Comparison of ENCODE assay signal across 8 cellular contexts in the genomic region with DNA sequence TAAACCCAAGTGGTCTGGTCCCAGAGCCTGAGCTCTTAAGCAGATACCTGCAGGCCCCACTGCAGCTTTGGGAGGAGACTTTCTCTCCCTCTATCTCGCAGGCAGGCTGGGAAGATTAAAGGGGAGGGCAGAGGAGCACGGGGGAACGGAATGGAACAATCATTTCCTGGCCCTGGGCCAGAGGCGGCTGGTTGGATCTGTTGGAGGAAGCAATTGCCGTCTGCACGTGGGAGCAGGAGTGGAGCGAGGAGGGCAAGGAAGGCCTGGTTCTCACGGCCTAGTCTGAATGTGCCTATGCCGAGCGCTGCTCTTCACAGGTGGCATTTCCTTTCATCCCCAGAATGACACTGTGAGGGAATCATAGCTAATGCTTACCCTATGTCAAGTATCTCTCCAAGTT. TPM values are rescaled to one million over a fixed set of nuclear protein-coding genes. Genes with fewer than 3 reads are reported as not detected.
DNase-seq lines count a peak whose midpoint lies in the region; ATAC-seq and TF ChIP-seq lines count a peak whose summit lies in the region.

No MANE protein-coding gene starts in this region.

- ATAC-seq in GM23338 (peak; percentile 47), GM18517 (IDR thresholded peaks at IDR 0.05; ENCODE audit: unreplicated experiment) (no peak)

- peak overlapping the region; percentile 60; the same call in 1 of the 2 replicates for H3K27ac Mint-ChIP-seq in GM23338
- H3K27ac Mint-ChIP-seq in activated naive CD4-positive, alpha-beta T cell treated with anti-CD3 and anti-CD28 coated beads for 36 hours, result no peak overlapping the region

- no peak overlapping the region for H3K4me3 Mint-ChIP-seq in GM23338
- no peak overlapping the region for H3K4me3 Mint-ChIP-seq in activated naive CD4-positive, alpha-beta T cell treated with anti-CD3 and anti-CD28 coated beads for 36 hours

- no peak for TF ChIP-seq CTCF in GM23338 (conservative IDR thresholded peaks at IDR 0.05; ENCODE audit: low read depth in 2 of 2)
- no peak for TF ChIP-seq CTCF in parathyroid adenoma (IDR thresholded peaks at IDR 0.05)
- no peak for TF ChIP-seq CTCF in esophagus squamous epithelium (IDR thresholded peaks at IDR 0.05)

- 14 to 16% methylated on average over 9 to 10 of the region's 10 CpGs for WGBS in esophagus squamous epithelium, 2 donors

- H3K4me1 ChIP-seq in GM23338 (ENCODE audit: insufficient read depth) (peaks cover 10% of the 10 kb centered on the region; the same call in 1 of the 2 replicates), parathyroid adenoma (no peaks in the 10 kb centered on the region), esophagus squamous epithelium (peaks cover 5 to 15% (median 8%) of the 10 kb centered on the region in 3 donors)

- no peaks in the 10 kb centered on the region for H3K9me2 ChIP-seq in GM23338 (ENCODE audit: insufficient read depth)

- 0 out of 2 replicates have a peak, but pooled peaks cover 4% of the 10 kb centered on the region for H4K20me1 ChIP-seq in GM23338 (replicated peaks; ENCODE audit: insufficient read depth)

- no peak overlapping the region for H3K4me3 ChIP-seq in GM23338
- H3K4me3 ChIP-seq in parathyroid adenoma (ENCODE audit: low read depth, low read length), result no peak overlapping the region
- no peak overlapping the region for H3K4me3 ChIP-seq in esophagus squamous epithelium

- CTCF ChIA-PET in activated naive CD4-positive, alpha-beta T cell treated with anti-CD3 and anti-CD28 coated beads for 36 hours (lab: Charles Lee), result no interaction called here

- no peak for TF ChIP-seq POLR2A in esophagus squamous epithelium (IDR thresholded peaks at IDR 0.05)

- H3K9me3 Mint-ChIP-seq in GM23338, result no peaks in the 10 kb centered on the region
- peaks cover 3% of the 10 kb centered on the region for H3K9me3 Mint-ChIP-seq in activated naive CD4-positive, alpha-beta T cell treated with anti-CD3 and anti-CD28 coated beads for 36 hours

- H3K27me3 ChIP-seq in GM23338 (ENCODE audit: insufficient read depth) (no peaks in the 10 kb centered on the region), parathyroid adenoma (ENCODE audit: control insufficient read depth, insufficient read depth, low read length) (no peaks in the 10 kb centered on the region), esophagus squamous epithelium (peaks cover 0 to 9% (median 0%) of the 10 kb centered on the region in 4 donors)

- intact Hi-C loops in esophagus squamous epithelium (cut with DNase I), result no loop called here
- intact Hi-C loops in activated naive CD4-positive, alpha-beta T cell treated with anti-CD3 and anti-CD28 coated beads for 36 hours (cut with micrococcal nuclease), result no loop called here

- H3K36me3 Mint-ChIP-seq in GM23338 (ENCODE audit: low read depth), result no peaks in the 10 kb centered on the region; the same call in 2 of the 3 replicates
- H3K36me3 Mint-ChIP-seq in activated naive CD4-positive, alpha-beta T cell treated with anti-CD3 and anti-CD28 coated beads for 36 hours (ENCODE audit: low read depth), result no peaks in the 10 kb centered on the region

- peak; percentile 55 for DNase-seq in GM23338 (ENCODE audit: low spot score)
- DNase-seq in NCI-H82 (lab: John Stamatoyannopoulos, UW), result peak; percentile 95
- DNase-seq in fibroblast of the conjunctiva (ENCODE audit: low read depth), result peak; percentile 3
- DNase-seq in NCI-H1930 (lab: John Stamatoyannopoulos, UW), result no peak
- DNase-seq in esophagus squamous epithelium (lab: John Stamatoyannopoulos, UW), result no peak
- no peak for DNase-seq in activated naive CD4-positive, alpha-beta T cell treated with anti-CD3 and anti-CD28 coated beads for 36 hours

- H3K4me1 Mint-ChIP-seq in GM23338, result peaks cover 20% of the 10 kb centered on the region
- no peaks in the 10 kb centered on the region for H3K4me1 Mint-ChIP-seq in activated naive CD4-positive, alpha-beta T cell treated with anti-CD3 and anti-CD28 coated beads for 36 hours (ENCODE audit: low read depth)

- H3K79me2 ChIP-seq in GM23338 (replicated peaks; ENCODE audit: insufficient read depth) (no peaks in the 10 kb centered on the region; the same call in none of the 2 replicates), parathyroid adenoma (no peaks in the 10 kb centered on the region)

- H3K9me3 ChIP-seq in parathyroid adenoma (ENCODE audit: control insufficient read depth, low read length) (no peaks in the 10 kb centered on the region), esophagus squamous epithelium (no peaks in the 10 kb centered on the region)

- H3K36me3 ChIP-seq in GM23338 (ENCODE audit: insufficient read depth) (no peaks in the 10 kb centered on the region), parathyroid adenoma (ENCODE audit: control insufficient read depth, insufficient read depth, low read length) (no peaks in the 10 kb centered on the region), esophagus squamous epithelium (no peaks in the 10 kb centered on the region)

- 0 out of 2 replicates have a peak, but pooled peaks cover 8% of the 10 kb centered on the region for H3F3A ChIP-seq in GM23338 (replicated peaks; ENCODE audit: low read depth)

- H2AFZ ChIP-seq in GM23338 (no peak overlapping the region), parathyroid adenoma (peak overlapping the region; percentile 34)

- peaks cover 6% of the 10 kb centered on the region for H3K27me3 Mint-ChIP-seq in GM23338 (ENCODE audit: insufficient read depth, low read depth, poor library complexity)
- H3K27me3 Mint-ChIP-seq in activated naive CD4-positive, alpha-beta T cell treated with anti-CD3 and anti-CD28 coated beads for 36 hours (ENCODE audit: low read depth), result no peaks in the 10 kb centered on the region

- H3K4me2 ChIP-seq in GM23338 (0 out of 2 replicates have a peak overlapping the region, but pooled peaks have one; percentile 19), parathyroid adenoma (ENCODE audit: low read length) (no peak overlapping the region)

- no peak overlapping the region for H3K9ac ChIP-seq in parathyroid adenoma

- H3K27ac ChIP-seq in GM23338 (ENCODE audit: low read depth), result peak overlapping the region; percentile 56; the same call in 1 of the 2 replicates
- no peak overlapping the region for H3K27ac ChIP-seq in parathyroid adenoma
- H3K27ac ChIP-seq in esophagus squamous epithelium, result no peak overlapping the region

TF ChIP-seq in GM23338, 12 proteins besides CTCF, POLR2A, EP300 and RAD21 (continues in another document):
- TF ChIP-seq POLR2AphosphoS5 (IDR thresholded peaks at IDR 0.05; ENCODE audit: low read depth) (no peak), EZH2phosphoT487 (IDR thresholded peaks at IDR 0.05; ENCODE audit: unreplicated experiment) (no peak), JUNB (IDR thresholded peaks at IDR 0.05; ENCODE audit: unreplicated experiment) (no peak), STAT1 (IDR thresholded peaks at IDR 0.05; ENCODE audit: unreplicated experiment) (no peak)

RNA-seq across cellular contexts. Expression of a gene that starts 23.7 kb away (rescaled TPM):
- 38.4 and 56.7 TPM in 2 replicates for total RNA-seq in GM23338 (2014; rRNA removed; shearing (Covaris generic))
- 14.7 and 18.1 TPM in 2 replicates for polyA plus RNA-seq in GM23338 (2016; fragmentation: Nextera tagmentation; extraction: Ambion mirVana)
- under 1 TPM in 3 of 4 donors, not detected in 1; 0.09 to 0.30 (median 0.12) TPM for total RNA-seq in esophagus squamous epithelium
- not detected for total RNA-seq in activated naive CD4-positive, alpha-beta T cell treated with anti-CD3 and anti-CD28 coated beads for 36 hours

Comparison
In these comparisons a context has a peak if more than half of its experiments do, and no peak if none do; other contexts are left out.
1. DNase-seq: peak in GM23338 (single experiment), NCI-H82 (single experiment) and fibroblast of the conjunctiva (single experiment); none in NCI-H1930 (0 of 2), esophagus squamous epithelium (single experiment) and activated naive CD4-positive, alpha-beta T cell treated with anti-CD3 and anti-CD28 coated beads for 36 hours (single experiment).
2. RNA of a gene that starts 23.7 kb away (total RNA-seq): 38.4 to 56.7 TPM in GM23338; not detected in activated naive CD4-positive, alpha-beta T cell treated with anti-CD3 and anti-CD28 coated beads for 36 hours and 0.09 to 0.30 TPM in esophagus squamous epithelium; every median in the first group is over 10 times any median in the second.